Comparison of ENCODE assay signal across 1 cellular context in the genomic region with DNA sequence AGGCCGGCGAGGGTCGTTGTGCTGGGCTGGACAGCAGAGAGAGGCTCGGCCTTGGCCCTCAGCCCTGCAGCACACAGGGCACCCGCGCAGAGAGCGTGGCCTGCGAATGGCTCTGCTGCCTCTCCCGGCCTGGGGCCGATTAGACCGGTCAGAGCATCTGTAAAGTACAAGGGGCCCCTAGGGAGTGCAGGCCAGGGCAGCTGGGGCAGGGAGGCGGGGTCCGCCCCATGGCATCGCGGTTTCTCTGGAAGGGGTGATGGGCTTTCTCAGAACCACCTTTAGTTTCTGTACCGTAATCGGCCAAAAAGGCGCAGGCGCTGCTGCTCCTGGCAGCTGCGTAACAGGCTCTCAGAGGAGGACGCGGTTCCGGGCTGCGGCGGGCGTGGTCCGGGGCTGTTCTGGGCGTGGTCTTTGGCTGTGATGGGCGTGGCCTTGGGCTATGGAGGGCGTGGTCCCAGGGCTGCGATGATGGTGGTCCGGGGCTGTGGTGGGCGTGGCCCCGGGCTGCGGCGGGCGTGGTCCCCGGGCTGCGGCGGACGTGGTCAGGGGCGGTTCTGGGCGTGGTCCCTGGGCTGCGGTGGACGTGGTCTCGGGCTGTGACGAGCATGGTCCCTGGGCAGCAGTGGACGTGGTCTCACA.
TF ChIP-seq lines count a peak whose summit lies in the region.

No MANE protein-coding gene starts in this region.

TF ChIP-seq in K562, 482 proteins besides CTCF, POLR2A, EP300 and RAD21 (continued from another document and continues in another):
- TF ChIP-seq, protein P1, sequence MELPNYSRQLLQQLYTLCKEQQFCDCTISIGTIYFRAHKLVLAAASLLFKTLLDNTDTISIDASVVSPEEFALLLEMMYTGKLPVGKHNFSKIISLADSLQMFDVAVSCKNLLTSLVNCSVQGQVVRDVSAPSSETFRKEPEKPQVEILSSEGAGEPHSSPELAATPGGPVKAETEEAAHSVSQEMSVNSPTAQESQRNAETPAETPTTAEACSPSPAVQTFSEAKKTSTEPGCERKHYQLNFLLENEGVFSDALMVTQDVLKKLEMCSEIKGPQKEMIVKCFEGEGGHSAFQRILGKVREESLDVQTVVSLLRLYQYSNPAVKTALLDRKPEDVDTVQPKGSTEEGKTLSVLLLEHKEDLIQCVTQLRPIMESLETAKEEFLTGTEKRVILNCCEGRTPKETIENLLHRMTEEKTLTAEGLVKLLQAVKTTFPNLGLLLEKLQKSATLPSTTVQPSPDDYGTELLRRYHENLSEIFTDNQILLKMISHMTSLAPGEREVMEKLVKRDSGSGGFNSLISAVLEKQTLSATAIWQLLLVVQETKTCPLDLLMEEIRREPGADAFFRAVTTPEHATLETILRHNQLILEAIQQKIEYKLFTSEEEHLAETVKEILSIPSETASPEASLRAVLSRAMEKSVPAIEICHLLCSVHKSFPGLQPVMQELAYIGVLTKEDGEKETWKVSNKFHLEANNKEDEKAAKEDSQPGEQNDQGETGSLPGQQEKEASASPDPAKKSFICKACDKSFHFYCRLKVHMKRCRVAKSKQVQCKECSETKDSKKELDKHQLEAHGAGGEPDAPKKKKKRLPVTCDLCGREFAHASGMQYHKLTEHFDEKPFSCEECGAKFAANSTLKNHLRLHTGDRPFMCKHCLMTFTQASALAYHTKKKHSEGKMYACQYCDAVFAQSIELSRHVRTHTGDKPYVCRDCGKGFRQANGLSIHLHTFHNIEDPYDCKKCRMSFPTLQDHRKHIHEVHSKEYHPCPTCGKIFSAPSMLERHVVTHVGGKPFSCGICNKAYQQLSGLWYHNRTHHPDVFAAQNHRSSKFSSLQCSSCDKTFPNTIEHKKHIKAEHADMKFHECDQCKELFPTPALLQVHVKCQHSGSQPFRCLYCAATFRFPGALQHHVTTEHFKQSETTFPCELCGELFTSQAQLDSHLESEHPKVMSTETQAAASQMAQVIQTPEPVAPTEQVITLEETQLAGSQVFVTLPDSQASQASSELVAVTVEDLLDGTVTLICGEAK (IDR thresholded peaks at IDR 0.05) = peak; percentile 39; the same call in 1 of the 2 replicates
- TF ChIP-seq, protein P1 (CRISPR knock-in tag; IDR thresholded peaks at IDR 0.05) = no peak
- TF ChIP-seq ETV1 (tag; conservative IDR thresholded peaks at IDR 0.05; ENCODE audit: low read depth) (peak; percentile 58; the same call in 1 of the 2 replicates), NR2C1 (IDR thresholded peaks at IDR 0.05) (no peak), NR2C1 (tag; IDR thresholded peaks at IDR 0.05) (no peak), PURB (CRISPR knock-in tag; IDR thresholded peaks at IDR 0.05; ENCODE audit: low read depth) (no peak), CREM (IDR thresholded peaks at IDR 0.05; ENCODE audit: low read depth) (peak; percentile 60), HNRNPLL (IDR thresholded peaks at IDR 0.05; ENCODE audit: low read depth, low read length, poor library complexity, severe bottlenecking) (peak; percentile 89), ETV5 (CRISPR knock-in tag; IDR thresholded peaks at IDR 0.05; ENCODE audit: low read depth) (no peak), SUPT5H (IDR thresholded peaks at IDR 0.05) (peak; percentile 60; the same call in 1 of the 2 replicates), ZNF780A (CRISPR knock-in tag; IDR thresholded peaks at IDR 0.05) (no peak), CBFA2T2 (conservative IDR thresholded peaks at IDR 0.05) (no peak), FOXK1 (CRISPR knock-in tag; IDR thresholded peaks at IDR 0.05; ENCODE audit: borderline replicate concordance) (0 out of 2 replicates have a peak, but pooled peaks have one; percentile 24), RBFOX2 (IDR thresholded peaks at IDR 0.05; ENCODE audit: low read depth, low read length) (peak; percentile 78), BRF1 (IDR thresholded peaks at IDR 0.05; ENCODE audit: borderline replicate concordance, extremely low read depth, insufficient read length) (no peak), SNRNP70 (optimal IDR thresholded peaks at IDR 0.05; ENCODE audit: low read depth, low read length) (no peak), SETDB1 (IDR thresholded peaks at IDR 0.05; ENCODE audit: low read length) (no peak), GABPB1 (CRISPR knock-in tag; IDR thresholded peaks at IDR 0.05) (no peak), NBN (IDR thresholded peaks at IDR 0.05; ENCODE audit: low read depth) (0 out of 2 replicates have a peak, but pooled peaks have one; percentile 23), FOXP1 (CRISPR knock-in tag; IDR thresholded peaks at IDR 0.05) (no peak), KDM5B (IDR thresholded peaks at IDR 0.05; ENCODE audit: insufficient replicate concordance, low read depth, low read length) (peak; percentile 3), ZNF184 (CRISPR knock-in tag; IDR thresholded peaks at IDR 0.05) (no peak), NUFIP1 (IDR thresholded peaks at IDR 0.05; ENCODE audit: partially characterized antibody) (no peak), NEUROD1 (IDR thresholded peaks at IDR 0.05; ENCODE audit: borderline replicate concordance, low read depth, low read length, partially characterized antibody) (peak; percentile 10), TAF1 (IDR thresholded peaks at IDR 0.05; ENCODE audit: control insufficient read depth, extremely low read depth, insufficient read depth, low read length, severe bottlenecking) (peak; percentile 33), MCM7 (IDR thresholded peaks at IDR 0.05) (no peak), POLR3A (IDR thresholded peaks at IDR 0.05; ENCODE audit: borderline replicate concordance, extremely low read depth, insufficient read depth, insufficient read length) (no peak), RCOR1 (IDR thresholded peaks at IDR 0.05; ENCODE audit: borderline replicate concordance in 1 of 2, low read depth in 2 of 2, low read length in 2 of 2) (peak in 1 of 2 experiments; percentile 17; a peak in 1 of 4 replicates), JUN (IDR thresholded peaks at IDR 0.05; ENCODE audit: borderline replicate concordance, low read depth, low read length) (no peak), JUN (CRISPR knock-in tag; IDR thresholded peaks at IDR 0.05; ENCODE audit: borderline replicate concordance) (no peak), ZNF695 (CRISPR knock-in tag; IDR thresholded peaks at IDR 0.05) (no peak)
- TF ChIP-seq, protein P2, sequence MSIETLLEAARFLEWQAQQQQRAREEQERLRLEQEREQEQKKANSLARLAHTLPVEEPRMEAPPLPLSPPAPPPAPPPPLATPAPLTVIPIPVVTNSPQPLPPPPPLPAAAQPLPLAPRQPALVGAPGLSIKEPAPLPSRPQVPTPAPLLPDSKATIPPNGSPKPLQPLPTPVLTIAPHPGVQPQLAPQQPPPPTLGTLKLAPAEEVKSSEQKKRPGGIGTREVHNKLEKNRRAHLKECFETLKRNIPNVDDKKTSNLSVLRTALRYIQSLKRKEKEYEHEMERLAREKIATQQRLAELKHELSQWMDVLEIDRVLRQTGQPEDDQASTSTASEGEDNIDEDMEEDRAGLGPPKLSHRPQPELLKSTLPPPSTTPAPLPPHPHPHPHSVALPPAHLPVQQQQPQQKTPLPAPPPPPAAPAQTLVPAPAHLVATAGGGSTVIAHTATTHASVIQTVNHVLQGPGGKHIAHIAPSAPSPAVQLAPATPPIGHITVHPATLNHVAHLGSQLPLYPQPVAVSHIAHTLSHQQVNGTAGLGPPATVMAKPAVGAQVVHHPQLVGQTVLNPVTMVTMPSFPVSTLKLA (conservative IDR thresholded peaks at IDR 0.05) = 0 out of 4 replicates have a peak, but pooled peaks of 1 of the 2 experiments have one; percentile 28
- TF ChIP-seq, protein P3, sequence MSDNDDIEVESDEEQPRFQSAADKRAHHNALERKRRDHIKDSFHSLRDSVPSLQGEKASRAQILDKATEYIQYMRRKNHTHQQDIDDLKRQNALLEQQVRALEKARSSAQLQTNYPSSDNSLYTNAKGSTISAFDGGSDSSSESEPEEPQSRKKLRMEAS (CRISPR knock-in tag; IDR thresholded peaks at IDR 0.05) = peak; percentile 17; the same call in 1 of the 2 replicates
- TF ChIP-seq, protein P4, sequence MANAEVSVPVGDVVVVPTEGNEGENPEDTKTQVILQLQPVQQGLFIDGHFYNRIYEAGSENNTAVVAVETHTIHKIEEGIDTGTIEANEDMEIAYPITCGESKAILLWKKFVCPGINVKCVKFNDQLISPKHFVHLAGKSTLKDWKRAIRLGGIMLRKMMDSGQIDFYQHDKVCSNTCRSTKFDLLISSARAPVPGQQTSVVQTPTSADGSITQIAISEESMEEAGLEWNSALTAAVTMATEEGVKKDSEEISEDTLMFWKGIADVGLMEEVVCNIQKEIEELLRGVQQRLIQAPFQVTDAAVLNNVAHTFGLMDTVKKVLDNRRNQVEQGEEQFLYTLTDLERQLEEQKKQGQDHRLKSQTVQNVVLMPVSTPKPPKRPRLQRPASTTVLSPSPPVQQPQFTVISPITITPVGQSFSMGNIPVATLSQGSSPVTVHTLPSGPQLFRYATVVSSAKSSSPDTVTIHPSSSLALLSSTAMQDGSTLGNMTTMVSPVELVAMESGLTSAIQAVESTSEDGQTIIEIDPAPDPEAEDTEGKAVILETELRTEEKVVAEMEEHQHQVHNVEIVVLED (CRISPR knock-in tag; IDR thresholded peaks at IDR 0.05) = no peak
- TF ChIP-seq, protein P5, sequence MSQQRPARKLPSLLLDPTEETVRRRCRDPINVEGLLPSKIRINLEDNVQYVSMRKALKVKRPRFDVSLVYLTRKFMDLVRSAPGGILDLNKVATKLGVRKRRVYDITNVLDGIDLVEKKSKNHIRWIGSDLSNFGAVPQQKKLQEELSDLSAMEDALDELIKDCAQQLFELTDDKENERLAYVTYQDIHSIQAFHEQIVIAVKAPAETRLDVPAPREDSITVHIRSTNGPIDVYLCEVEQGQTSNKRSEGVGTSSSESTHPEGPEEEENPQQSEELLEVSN (IDR thresholded peaks at IDR 0.05; ENCODE audit: borderline replicate concordance in 1 of 2, extremely low read depth in 1 of 2, insufficient read depth in 1 of 2, insufficient read length in 1 of 2, low read depth in 1 of 2, low read length in 1 of 2, poor library complexity in 1 of 2, severe bottlenecking in 1 of 2) = peak in 1 of 2 experiments; percentile 41
- TF ChIP-seq, protein P6, sequence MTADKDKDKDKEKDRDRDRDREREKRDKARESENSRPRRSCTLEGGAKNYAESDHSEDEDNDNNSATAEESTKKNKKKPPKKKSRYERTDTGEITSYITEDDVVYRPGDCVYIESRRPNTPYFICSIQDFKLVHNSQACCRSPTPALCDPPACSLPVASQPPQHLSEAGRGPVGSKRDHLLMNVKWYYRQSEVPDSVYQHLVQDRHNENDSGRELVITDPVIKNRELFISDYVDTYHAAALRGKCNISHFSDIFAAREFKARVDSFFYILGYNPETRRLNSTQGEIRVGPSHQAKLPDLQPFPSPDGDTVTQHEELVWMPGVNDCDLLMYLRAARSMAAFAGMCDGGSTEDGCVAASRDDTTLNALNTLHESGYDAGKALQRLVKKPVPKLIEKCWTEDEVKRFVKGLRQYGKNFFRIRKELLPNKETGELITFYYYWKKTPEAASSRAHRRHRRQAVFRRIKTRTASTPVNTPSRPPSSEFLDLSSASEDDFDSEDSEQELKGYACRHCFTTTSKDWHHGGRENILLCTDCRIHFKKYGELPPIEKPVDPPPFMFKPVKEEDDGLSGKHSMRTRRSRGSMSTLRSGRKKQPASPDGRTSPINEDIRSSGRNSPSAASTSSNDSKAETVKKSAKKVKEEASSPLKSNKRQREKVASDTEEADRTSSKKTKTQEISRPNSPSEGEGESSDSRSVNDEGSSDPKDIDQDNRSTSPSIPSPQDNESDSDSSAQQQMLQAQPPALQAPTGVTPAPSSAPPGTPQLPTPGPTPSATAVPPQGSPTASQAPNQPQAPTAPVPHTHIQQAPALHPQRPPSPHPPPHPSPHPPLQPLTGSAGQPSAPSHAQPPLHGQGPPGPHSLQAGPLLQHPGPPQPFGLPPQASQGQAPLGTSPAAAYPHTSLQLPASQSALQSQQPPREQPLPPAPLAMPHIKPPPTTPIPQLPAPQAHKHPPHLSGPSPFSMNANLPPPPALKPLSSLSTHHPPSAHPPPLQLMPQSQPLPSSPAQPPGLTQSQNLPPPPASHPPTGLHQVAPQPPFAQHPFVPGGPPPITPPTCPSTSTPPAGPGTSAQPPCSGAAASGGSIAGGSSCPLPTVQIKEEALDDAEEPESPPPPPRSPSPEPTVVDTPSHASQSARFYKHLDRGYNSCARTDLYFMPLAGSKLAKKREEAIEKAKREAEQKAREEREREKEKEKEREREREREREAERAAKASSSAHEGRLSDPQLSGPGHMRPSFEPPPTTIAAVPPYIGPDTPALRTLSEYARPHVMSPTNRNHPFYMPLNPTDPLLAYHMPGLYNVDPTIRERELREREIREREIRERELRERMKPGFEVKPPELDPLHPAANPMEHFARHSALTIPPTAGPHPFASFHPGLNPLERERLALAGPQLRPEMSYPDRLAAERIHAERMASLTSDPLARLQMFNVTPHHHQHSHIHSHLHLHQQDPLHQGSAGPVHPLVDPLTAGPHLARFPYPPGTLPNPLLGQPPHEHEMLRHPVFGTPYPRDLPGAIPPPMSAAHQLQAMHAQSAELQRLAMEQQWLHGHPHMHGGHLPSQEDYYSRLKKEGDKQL (CRISPR knock-in tag; IDR thresholded peaks at IDR 0.05; ENCODE audit: borderline replicate concordance) = no peak
- TF ChIP-seq, protein P7, sequence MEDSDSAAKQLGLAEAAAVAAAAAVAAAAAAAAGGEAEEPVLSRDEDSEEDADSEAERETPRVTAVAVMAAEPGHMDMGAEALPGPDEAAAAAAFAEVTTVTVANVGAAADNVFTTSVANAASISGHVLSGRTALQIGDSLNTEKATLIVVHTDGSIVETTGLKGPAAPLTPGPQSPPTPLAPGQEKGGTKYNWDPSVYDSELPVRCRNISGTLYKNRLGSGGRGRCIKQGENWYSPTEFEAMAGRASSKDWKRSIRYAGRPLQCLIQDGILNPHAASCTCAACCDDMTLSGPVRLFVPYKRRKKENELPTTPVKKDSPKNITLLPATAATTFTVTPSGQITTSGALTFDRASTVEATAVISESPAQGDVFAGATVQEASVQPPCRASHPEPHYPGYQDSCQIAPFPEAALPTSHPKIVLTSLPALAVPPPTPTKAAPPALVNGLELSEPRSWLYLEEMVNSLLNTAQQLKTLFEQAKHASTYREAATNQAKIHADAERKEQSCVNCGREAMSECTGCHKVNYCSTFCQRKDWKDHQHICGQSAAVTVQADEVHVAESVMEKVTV (CRISPR knock-in tag; IDR thresholded peaks at IDR 0.05) = no peak
